9 cellular contexts compared by ENCODE assay signal in the genomic region with DNA sequence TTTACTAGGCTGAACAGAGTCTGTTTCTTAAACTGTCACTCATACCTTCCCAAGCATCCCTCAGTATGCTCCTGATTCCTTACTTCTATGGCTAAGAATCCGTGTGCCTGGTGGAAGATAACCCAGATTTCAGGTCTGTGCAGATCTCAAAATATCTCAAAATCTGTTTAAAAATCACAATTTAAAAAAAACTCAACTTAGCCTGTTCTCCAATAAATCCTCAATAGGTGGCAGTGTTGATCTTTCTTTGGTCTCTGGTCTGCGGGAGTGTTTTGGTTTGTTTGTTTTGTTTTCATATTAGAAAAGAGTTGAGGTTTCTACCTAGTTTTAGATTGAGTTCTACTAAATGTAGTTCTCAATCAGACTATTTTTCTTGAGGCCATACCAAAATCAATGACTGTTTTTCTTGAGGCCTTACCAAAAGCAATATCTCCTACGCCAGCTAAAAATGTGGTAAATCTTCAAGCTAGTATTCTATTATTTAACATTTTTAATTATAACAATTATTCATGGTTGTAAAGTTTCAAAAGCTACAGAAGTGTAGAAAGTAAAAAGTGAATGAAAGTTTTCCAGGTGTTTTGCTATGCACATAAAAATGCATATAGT. TPM values are rescaled to one million over a fixed set of nuclear protein-coding genes. Genes with fewer than 3 reads are reported as not detected.
DNase-seq lines count a peak whose midpoint lies in the region; ATAC-seq and TF ChIP-seq lines count a peak whose summit lies in the region.
"Had no signal": no experiment of that assay in that cellular context is flagged by ENCODE, and none has a peak within 500 bp of the region (broad histone marks: within the 10 kb centered on the region; RNA-seq: fewer than 3 reads in every experiment).

No MANE protein-coding gene starts in this region.

- H3K9me3 Mint-ChIP-seq in activated naive CD4-positive, alpha-beta T cell treated with anti-CD3 and anti-CD28 coated beads for 36 hours, result no peaks in the 10 kb centered on the region

- WGBS in body of pancreas, 2 donors, result 32% methylated on average over 3 of the region's 3 CpGs
- WGBS in lung, 2 donors, result 34% methylated on average over 3 of the region's 3 CpGs

- H3K36me3 Mint-ChIP-seq in activated naive CD4-positive, alpha-beta T cell treated with anti-CD3 and anti-CD28 coated beads for 36 hours (ENCODE audit: low read depth), result no peaks in the 10 kb centered on the region

- no peak for TF ChIP-seq POLR2A in body of pancreas (IDR thresholded peaks at IDR 0.05)

- peak; percentile 37; the same call in 1 of the 2 replicates for TF ChIP-seq CTCF in GM12875 (IDR thresholded peaks at IDR 0.05; ENCODE audit: borderline replicate concordance, insufficient read depth, low read depth, low read length)
- TF ChIP-seq CTCF in body of pancreas (IDR thresholded peaks at IDR 0.05), result peak; percentile 44 to 70 (median 62)
- peak; percentile 26 for TF ChIP-seq CTCF in lung (IDR thresholded peaks at IDR 0.05; ENCODE audit: control extremely low read depth, extremely low read depth)

- no peaks in the 10 kb centered on the region for H3K4me1 ChIP-seq in body of pancreas
- H3K4me1 ChIP-seq in lung (ENCODE audit: control insufficient read depth in 2 of 2, insufficient read depth in 2 of 2, low read length in 2 of 2), result peaks cover 0 to 5% of the 10 kb centered on the region in 2 donors

- ATAC-seq in body of pancreas (no peak), lung (ENCODE audit: insufficient read depth, low FRiP score) (no peak)

- DNase-seq in AG08396 (ENCODE audit: low spot score), result peak; percentile 23
- DNase-seq in NCI-H2081 (lab: John Stamatoyannopoulos, UW), result peak; percentile 30 to 55
- no peak for DNase-seq in body of pancreas
- no peak for DNase-seq in lung (ENCODE audit: low spot score)
- DNase-seq in stimulated activated CD4-positive, alpha-beta T cell treated with anti-CD3 and anti-CD28 coated beads, Interleukin-4, amount 100 ng/mL, for 24 hours, result no peak
- DNase-seq in activated naive CD4-positive, alpha-beta T cell (lab: John Stamatoyannopoulos, UW), result no peak
- no peak for DNase-seq in activated naive CD4-positive, alpha-beta T cell treated with anti-CD3 and anti-CD28 coated beads for 36 hours

- H3K27ac ChIP-seq in body of pancreas, result no peak overlapping the region
- no peak overlapping the region for H3K27ac ChIP-seq in lung (ENCODE audit: low read depth in 1 of 2, low read length in 1 of 2)
- H3K27ac ChIP-seq: HL-60 had no signal

- H3K4me3 Mint-ChIP-seq in activated naive CD4-positive, alpha-beta T cell treated with anti-CD3 and anti-CD28 coated beads for 36 hours, result no peak overlapping the region

- intact Hi-C loops in body of pancreas (cut with DNase I), result no loop called here
- intact Hi-C loops in activated naive CD4-positive, alpha-beta T cell treated with anti-CD3 and anti-CD28 coated beads for 36 hours (cut with micrococcal nuclease), result loop anchor here (1.0 to 5.0 kb wide), 5 partner anchors 103 to 1274 kb away; no protein-coding TSS in a partner anchor

- H3K27me3 ChIP-seq in body of pancreas (no peaks in the 10 kb centered on the region), lung (ENCODE audit: control insufficient read depth, insufficient read depth) (no peaks in the 10 kb centered on the region)

- H3K9me3 ChIP-seq in body of pancreas (no peaks in the 10 kb centered on the region), lung (ENCODE audit: control insufficient read depth in 2 of 2, insufficient read depth in 1 of 2, low read length in 1 of 2) (no peaks in the 10 kb centered on the region)

- H3K27ac Mint-ChIP-seq in activated naive CD4-positive, alpha-beta T cell treated with anti-CD3 and anti-CD28 coated beads for 36 hours, result no peak overlapping the region

- H3K36me3 ChIP-seq in body of pancreas (replicated peaks in 1 of 2; ENCODE audit: insufficient read depth in 1 of 2, low read depth in 2 of 2) (no peaks in the 10 kb centered on the region), lung (ENCODE audit: control insufficient read depth in 2 of 2, insufficient read depth in 2 of 2, low read length in 2 of 2) (no peaks in the 10 kb centered on the region)

- peaks cover 12% of the 10 kb centered on the region for H3K27me3 Mint-ChIP-seq in activated naive CD4-positive, alpha-beta T cell treated with anti-CD3 and anti-CD28 coated beads for 36 hours (ENCODE audit: low read depth)

- H3K4me1 Mint-ChIP-seq in activated naive CD4-positive, alpha-beta T cell treated with anti-CD3 and anti-CD28 coated beads for 36 hours (ENCODE audit: low read depth), result peaks cover 15% of the 10 kb centered on the region

- no peak overlapping the region for H3K4me3 ChIP-seq in GM12875 (ENCODE audit: low read depth, low read length)
- H3K4me3 ChIP-seq in body of pancreas, result no peak overlapping the region
- H3K4me3 ChIP-seq in lung, result no peak overlapping the region

- CTCF ChIA-PET in activated naive CD4-positive, alpha-beta T cell treated with anti-CD3 and anti-CD28 coated beads for 36 hours (lab: Charles Lee), result interaction anchor here (0.7 to 4.0 kb wide), 7 partner anchors 9 to 103 kb away, joined by 3 to 32 read pairs (median 4); no protein-coding TSS in a partner anchor

RNA-seq across cellular contexts. Expression of a gene that starts 57.9 kb away (rescaled TPM):
- total RNA-seq in body of pancreas (10 to 100 TPM; 10.5 to 18.7 TPM), lung (10 to 100 TPM; 43.1 to 73.2 TPM)
- 10 to 100 TPM; 14.2 to 14.7 TPM for polyA plus RNA-seq in lung
- 10 to 100 TPM; 13.7 to 16.9 TPM for total RNA-seq in activated naive CD4-positive, alpha-beta T cell treated with anti-CD3 and anti-CD28 coated beads for 36 hours

RNA-seq across cellular contexts. Expression of a gene that starts 58.9 kb away (rescaled TPM):
- total RNA-seq in body of pancreas (10 to 100 TPM; 52.1 to 58.6 TPM), lung (10 to 100 TPM; 32.8 to 41.3 TPM)
- 10 to 100 TPM; 26.1 to 44.4 TPM for polyA plus RNA-seq in lung
- total RNA-seq in activated naive CD4-positive, alpha-beta T cell treated with anti-CD3 and anti-CD28 coated beads for 36 hours, result 10 to 100 TPM; 11.3 to 11.8 TPM

RNA-seq across cellular contexts. Expression of a gene that starts 59.2 kb away (rescaled TPM):
- total RNA-seq in body of pancreas (100 to 1,000 TPM in 1 of 2 donors, 10 to 100 TPM in 1; 86.6 to 104 TPM), lung (100 to 1,000 TPM in 1 of 2 donors, 10 to 100 TPM in 1; 35.9 to 198 TPM)
- 100 to 1,000 TPM; 336 to 516 TPM for polyA plus RNA-seq in lung
- total RNA-seq in activated naive CD4-positive, alpha-beta T cell treated with anti-CD3 and anti-CD28 coated beads for 36 hours, result 100 to 1,000 TPM; 105 TPM

Comparison
In these comparisons a context has a peak if more than half of its experiments do, and no peak if none do; other contexts are left out.
1. DNase-seq: peak in AG08396 (single experiment) and NCI-H2081 (2 of 2); none in body of pancreas (0 of 4), lung (single experiment), stimulated activated CD4-positive, alpha-beta T cell treated with anti-CD3 and anti-CD28 coated beads, Interleukin-4, amount 100 ng/mL, for 24 hours (single experiment), activated naive CD4-positive, alpha-beta T cell (0 of 4) and activated naive CD4-positive, alpha-beta T cell treated with anti-CD3 and anti-CD28 coated beads for 36 hours (single experiment).
2. Peak in every context shown above with its lines, with median percentiles within 50 percentile points of each other: CTCF ChIP-seq.